11 cellular contexts compared by ENCODE assay signal in the genomic region with DNA sequence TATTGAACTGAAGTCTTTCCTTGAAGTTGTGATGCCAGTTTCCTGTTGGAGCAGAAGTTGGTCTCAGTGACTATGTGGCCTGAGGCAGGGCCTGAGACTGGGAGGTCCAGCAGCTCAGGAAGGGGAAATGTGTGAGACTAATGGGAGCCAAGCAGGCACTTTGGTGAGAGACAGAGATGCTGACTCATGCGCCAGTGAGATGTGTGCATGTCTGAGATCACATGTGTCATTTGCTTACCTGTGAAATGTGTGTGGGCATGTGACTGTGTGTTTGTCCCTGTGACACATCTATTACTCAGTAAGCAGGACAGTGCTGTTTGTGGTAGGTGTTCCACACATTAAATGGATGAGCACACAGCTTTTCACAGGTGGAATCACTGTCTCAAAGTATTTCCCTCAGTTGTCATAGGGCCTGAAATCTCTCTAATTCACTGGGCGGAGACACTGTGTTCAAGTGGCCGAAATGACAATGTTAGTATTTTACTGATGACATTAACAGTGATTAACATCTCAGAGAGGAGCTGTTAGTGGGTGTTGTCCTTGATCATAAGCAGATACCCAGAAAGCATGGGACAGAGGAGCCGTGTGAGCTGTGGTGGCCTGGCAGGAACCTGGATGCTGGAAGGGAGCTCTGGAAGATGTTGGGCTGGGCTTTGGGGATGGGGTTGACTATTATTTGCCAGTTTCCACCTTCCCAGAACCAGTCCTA. TPM values are rescaled to one million over a fixed set of nuclear protein-coding genes. Genes with fewer than 3 reads are reported as not detected.
DNase-seq lines count a peak whose midpoint lies in the region; ATAC-seq lines count a peak whose summit lies in the region.
"Had no signal": no experiment of that assay in that cellular context is flagged by ENCODE, and none has a peak within 500 bp of the region (broad histone marks: within the 10 kb centered on the region; RNA-seq: fewer than 3 reads in every experiment).

No MANE protein-coding gene starts in this region.

- H3K4me1 Mint-ChIP-seq in activated naive CD4-positive, alpha-beta T cell treated with anti-CD3 and anti-CD28 coated beads for 36 hours (ENCODE audit: low read depth), result peaks cover 12% of the 10 kb centered on the region
- H3K4me1 Mint-ChIP-seq in activated CD4-positive, alpha-beta T cell treated with anti-CD3 and anti-CD28 coated beads, Interleukin-2, amount 10 ng/mL, durations not matched to agents 24 days and 14 days, result peaks cover 28% of the 10 kb centered on the region

- DNase-seq in activated naive CD4-positive, alpha-beta T cell treated with anti-CD3 and anti-CD28 coated beads for 36 hours, result peak; percentile 64
- no peak for DNase-seq in activated naive CD4-positive, alpha-beta T cell (lab: John Stamatoyannopoulos, UW)
- no peak for DNase-seq in activated CD4-positive, alpha-beta T cell treated with anti-CD3 and anti-CD28 coated beads, Interleukin-2, amount 10 ng/mL, durations not matched to agents 24 days and 14 days
- DNase-seq in iris pigment epithelial cell (ENCODE audit: low read depth), result peak; percentile 54
- peak; percentile 59 for DNase-seq in ureter (ENCODE audit: low spot score)
- no peak for DNase-seq in effector CD8-positive, alpha-beta T cell (lab: John Stamatoyannopoulos, UW)
- DNase-seq in NCI-H748 treated with DMSO at 0.1 percent for 48 hours (lab: John Stamatoyannopoulos, UW), result no peak
- DNase-seq: substantia nigra had no signal

- no peak overlapping the region for H3K27ac Mint-ChIP-seq in activated naive CD4-positive, alpha-beta T cell treated with anti-CD3 and anti-CD28 coated beads for 36 hours
- peak overlapping the region; percentile 78 for H3K27ac Mint-ChIP-seq in activated CD4-positive, alpha-beta T cell treated with anti-CD3 and anti-CD28 coated beads, Interleukin-2, amount 10 ng/mL, durations not matched to agents 24 days and 14 days

- peaks cover 3% of the 10 kb centered on the region for H3K36me3 Mint-ChIP-seq in activated naive CD4-positive, alpha-beta T cell treated with anti-CD3 and anti-CD28 coated beads for 36 hours (ENCODE audit: low read depth)
- peaks cover 27% of the 10 kb centered on the region for H3K36me3 Mint-ChIP-seq in activated CD4-positive, alpha-beta T cell treated with anti-CD3 and anti-CD28 coated beads, Interleukin-2, amount 10 ng/mL, durations not matched to agents 24 days and 14 days (ENCODE audit: low read depth)

- ATAC-seq in GM18517 (IDR thresholded peaks at IDR 0.05; ENCODE audit: unreplicated experiment), result no peak
- ATAC-seq: Right ventricle myocardium inferior had no signal

- no peaks in the 10 kb centered on the region for H3K27me3 Mint-ChIP-seq in activated naive CD4-positive, alpha-beta T cell treated with anti-CD3 and anti-CD28 coated beads for 36 hours (ENCODE audit: low read depth)
- H3K27me3 Mint-ChIP-seq in activated CD4-positive, alpha-beta T cell treated with anti-CD3 and anti-CD28 coated beads, Interleukin-2, amount 10 ng/mL, durations not matched to agents 24 days and 14 days, result no peaks in the 10 kb centered on the region
- H3K27me3 Mint-ChIP-seq: CD4-positive, CD25-positive, alpha-beta regulatory T cell had no signal

- intact Hi-C loops in activated naive CD4-positive, alpha-beta T cell treated with anti-CD3 and anti-CD28 coated beads for 36 hours (cut with micrococcal nuclease), result no loop called here
- intact Hi-C loops in activated CD4-positive, alpha-beta T cell treated with anti-CD3 and anti-CD28 coated beads, Interleukin-2, amount 10 ng/mL, durations not matched to agents 24 days and 14 days (cut with micrococcal nuclease), result loop anchor here (2.0 to 5.0 kb wide), 2 partner anchors 14 to 42 kb away; a partner anchor contains a TSS

- CTCF ChIA-PET in activated naive CD4-positive, alpha-beta T cell treated with anti-CD3 and anti-CD28 coated beads for 36 hours (lab: Charles Lee), result interaction anchor here (0.6 to 1.9 kb wide), 4 partner anchors 8 to 83 kb away, joined by 3 to 9 read pairs (median 5); no protein-coding TSS in a partner anchor

- H3K4me3 Mint-ChIP-seq in activated naive CD4-positive, alpha-beta T cell treated with anti-CD3 and anti-CD28 coated beads for 36 hours, result no peak overlapping the region
- no peak overlapping the region for H3K4me3 Mint-ChIP-seq in activated CD4-positive, alpha-beta T cell treated with anti-CD3 and anti-CD28 coated beads, Interleukin-2, amount 10 ng/mL, durations not matched to agents 24 days and 14 days

- H3K9me3 Mint-ChIP-seq in activated naive CD4-positive, alpha-beta T cell treated with anti-CD3 and anti-CD28 coated beads for 36 hours, result no peaks in the 10 kb centered on the region
- no peaks in the 10 kb centered on the region for H3K9me3 Mint-ChIP-seq in activated CD4-positive, alpha-beta T cell treated with anti-CD3 and anti-CD28 coated beads, Interleukin-2, amount 10 ng/mL, durations not matched to agents 24 days and 14 days
- H3K9me3 Mint-ChIP-seq: CD4-positive, CD25-positive, alpha-beta regulatory T cell had no signal

RNA-seq across cellular contexts. Expression of a gene that starts 7.4 kb away (rescaled TPM):
- total RNA-seq in activated naive CD4-positive, alpha-beta T cell treated with anti-CD3 and anti-CD28 coated beads for 36 hours, result 1 to 10 TPM; 3.6 to 5.5 TPM
- 11.3 and 15.4 TPM in 2 replicates for total RNA-seq in activated CD4-positive, alpha-beta T cell treated with anti-CD3 and anti-CD28 coated beads, Interleukin-2, amount 10 ng/mL, durations not matched to agents 24 days and 14 days
- total RNA-seq in ureter, result 21.8 TPM

RNA-seq across cellular contexts. Expression of a gene that starts 13.2 kb away (rescaled TPM):
- total RNA-seq in activated naive CD4-positive, alpha-beta T cell treated with anti-CD3 and anti-CD28 coated beads for 36 hours, result 1 to 10 TPM in 1 of 2 experiments, under 1 TPM in 1; 0.95 to 1.1 TPM
- 0.21 and 0.52 TPM in 2 replicates for total RNA-seq in activated CD4-positive, alpha-beta T cell treated with anti-CD3 and anti-CD28 coated beads, Interleukin-2, amount 10 ng/mL, durations not matched to agents 24 days and 14 days
- 6.4 TPM for total RNA-seq in ureter

RNA-seq across cellular contexts. Expression of a gene that starts 16.0 kb away (rescaled TPM):
- 10 to 100 TPM; 61.0 to 68.3 TPM for total RNA-seq in activated naive CD4-positive, alpha-beta T cell treated with anti-CD3 and anti-CD28 coated beads for 36 hours
- 42.3 and 42.5 TPM in 2 replicates for total RNA-seq in activated CD4-positive, alpha-beta T cell treated with anti-CD3 and anti-CD28 coated beads, Interleukin-2, amount 10 ng/mL, durations not matched to agents 24 days and 14 days
- total RNA-seq in ureter, result 40.5 TPM

RNA-seq across cellular contexts. Expression of a gene that starts 29.7 kb away (rescaled TPM):
- total RNA-seq in activated naive CD4-positive, alpha-beta T cell treated with anti-CD3 and anti-CD28 coated beads for 36 hours, result not detected
- not detected in 2 replicates for total RNA-seq in activated CD4-positive, alpha-beta T cell treated with anti-CD3 and anti-CD28 coated beads, Interleukin-2, amount 10 ng/mL, durations not matched to agents 24 days and 14 days
- 0.26 TPM for total RNA-seq in ureter
- total RNA-seq: CD4-positive, CD25-positive, alpha-beta regulatory T cell; Right ventricle myocardium inferior had no signal

RNA-seq across cellular contexts. Expression of a gene that starts 30.2 kb away (rescaled TPM):
- total RNA-seq in activated naive CD4-positive, alpha-beta T cell treated with anti-CD3 and anti-CD28 coated beads for 36 hours, result 1 to 10 TPM; 6.2 to 6.6 TPM
- total RNA-seq in activated CD4-positive, alpha-beta T cell treated with anti-CD3 and anti-CD28 coated beads, Interleukin-2, amount 10 ng/mL, durations not matched to agents 24 days and 14 days, result 2.0 and 2.3 TPM in 2 replicates
- total RNA-seq in ureter, result 32.3 TPM

Comparison
In these comparisons a context has a peak if more than half of its experiments do, and no peak if none do; other contexts are left out.
1. DNase-seq: peak in activated naive CD4-positive, alpha-beta T cell treated with anti-CD3 and anti-CD28 coated beads for 36 hours (single experiment), iris pigment epithelial cell (single experiment) and ureter (single experiment); none in activated naive CD4-positive, alpha-beta T cell (0 of 4), activated CD4-positive, alpha-beta T cell treated with anti-CD3 and anti-CD28 coated beads, Interleukin-2, amount 10 ng/mL, durations not matched to agents 24 days and 14 days (single experiment), effector CD8-positive, alpha-beta T cell (single experiment) and NCI-H748 treated with DMSO at 0.1 percent for 48 hours (single experiment).